Comparison of ENCODE assay signal across 14 cellular contexts in genomic region chr21:34702341-34702807, GRCh38. TPM values are rescaled to one million over a fixed set of nuclear protein-coding genes. Genes with fewer than 3 reads are reported as not detected.
DNase-seq lines count a peak whose midpoint lies in the region; ATAC-seq and TF ChIP-seq lines count a peak whose summit lies in the region.
"Had no signal": no experiment of that assay in that cellular context is flagged by ENCODE, and none has a peak within 500 bp of the region (broad histone marks: within the 10 kb centered on the region; RNA-seq: fewer than 3 reads in every experiment).

No MANE protein-coding gene starts in this region.

- no peak overlapping the region for H3K23ac ChIP-seq in mesenchymal stem cell (ENCODE audit: low read length in 2 of 2)

- H3K4me3 ChIP-seq in cardiac fibroblast (replicated peaks in 1 of 2; ENCODE audit: low read depth in 2 of 2, low read length in 2 of 2) (no peak overlapping the region), mesenchymal stem cell (ENCODE audit: insufficient read depth in 1 of 2, low read depth in 1 of 2, low read length in 2 of 2) (peak overlapping the region in 1 of 2 experiments; percentile 59), uterus (no peak overlapping the region), Peyer's patch (no peak overlapping the region)
- H3K4me3 ChIP-seq: hepatocyte had no signal

- H3K9ac ChIP-seq in mesenchymal stem cell (ENCODE audit: low read length), result peak overlapping the region; percentile 85

- ATAC-seq in Right ventricle myocardium inferior (peak; percentile 20), left ventricle myocardium superior (no peak)
- ATAC-seq: activated CD8-positive, alpha-beta T cell treated with anti-CD3 and anti-CD28 coated beads for 36 hours had no signal

- DNase-seq in Right ventricle myocardium inferior (ENCODE audit: missing footprints), result no peak
- DNase-seq in left ventricle myocardium superior, result no peak
- DNase-seq in cardiac fibroblast (ENCODE audit: low read depth in 2 of 2), result peak; percentile 75 to 77
- DNase-seq in mesenchymal stem cell, result peak; percentile 16
- DNase-seq in uterus, result peak; percentile 23 to 67
- no peak for DNase-seq in SIG-M5 treated with dmso at 0.1 percent for 504 hours (lab: John Stamatoyannopoulos, UW; ENCODE audit: unreplicated experiment)
- DNase-seq in Peyer's patch, result no peak
- DNase-seq in posterior cingulate gyrus, result no peak
- DNase-seq: activated CD8-positive, alpha-beta T cell treated with anti-CD3 and anti-CD28 coated beads for 36 hours; DMS53; NCI-H1105; NK-92 treated with Interleukin-12 subunit alpha and Interleukin-12 subunit beta, amount 100 ng/mL, for 24 hours had no signal

- H3K36me3 ChIP-seq in mesenchymal stem cell (ENCODE audit: control insufficient read depth in 1 of 2, insufficient read depth in 2 of 2, low read depth in 1 of 2, low read length in 2 of 2) (no peaks in the 10 kb centered on the region), uterus (no peaks in the 10 kb centered on the region), Peyer's patch (no peaks in the 10 kb centered on the region)

- no peak overlapping the region for H4K91ac ChIP-seq in mesenchymal stem cell (ENCODE audit: low read length)

- no peak overlapping the region for H2BK120ac ChIP-seq in mesenchymal stem cell (ENCODE audit: low read depth, low read length)

- no peaks in the 10 kb centered on the region for H3K79me1 ChIP-seq in mesenchymal stem cell (replicated peaks; ENCODE audit: low read length, poor library complexity, severe bottlenecking)

- 86% methylated on average over 15 of the region's 16 CpGs for WGBS in mesenchymal stem cell

- no peak overlapping the region for H4K8ac ChIP-seq in mesenchymal stem cell (ENCODE audit: low read length)

- no peak overlapping the region for H2BK5ac ChIP-seq in mesenchymal stem cell (ENCODE audit: low read depth, low read length, poor library complexity, severe bottlenecking)

- H3K4me1 ChIP-seq in mesenchymal stem cell (ENCODE audit: control insufficient read depth, insufficient read depth, low read depth, low read length) (peaks cover 2% of the 10 kb centered on the region), uterus (no peaks in the 10 kb centered on the region), Peyer's patch (no peaks in the 10 kb centered on the region)

- no peak overlapping the region for H3K14ac ChIP-seq in mesenchymal stem cell (ENCODE audit: low read length in 2 of 2)

- no peaks in the 10 kb centered on the region for H3K9me3 ChIP-seq in mesenchymal stem cell (ENCODE audit: control insufficient read depth, low read length)
- no peaks in the 10 kb centered on the region for H3K9me3 ChIP-seq in uterus
- H3K9me3 ChIP-seq in Peyer's patch, result no peaks in the 10 kb centered on the region

- H3K27me3 ChIP-seq in mesenchymal stem cell (ENCODE audit: control insufficient read depth in 1 of 2, insufficient read depth in 1 of 2, low read length in 2 of 2), result peaks cover 0 to 44% of the 10 kb centered on the region in 2 experiments
- no peaks in the 10 kb centered on the region for H3K27me3 ChIP-seq in uterus
- no peaks in the 10 kb centered on the region for H3K27me3 ChIP-seq in Peyer's patch
- H3K27me3 ChIP-seq: hepatocyte had no signal

- intact Hi-C loops in Right ventricle myocardium inferior (cut with DNase I), result no loop called here
- intact Hi-C loops in left ventricle myocardium superior (cut with micrococcal nuclease), result no loop called here
- intact Hi-C loops in uterus (cut with DNase I; ENCODE audit: low total_unique reads), result no loop called here
- intact Hi-C loops in posterior cingulate gyrus (cut with DNase I), result no loop called here

- no peak overlapping the region for H3K4ac ChIP-seq in mesenchymal stem cell (ENCODE audit: low read depth in 1 of 2, low read length in 2 of 2)

- no peak overlapping the region for H3K18ac ChIP-seq in mesenchymal stem cell (ENCODE audit: low read depth in 1 of 2, low read length in 2 of 2)

- H2AK5ac ChIP-seq in mesenchymal stem cell (ENCODE audit: low read length, severe bottlenecking), result no peak overlapping the region

- H3K4me2 ChIP-seq in mesenchymal stem cell (ENCODE audit: low read length, poor library complexity, severe bottlenecking), result no peak overlapping the region
- H3K4me2 ChIP-seq: hepatocyte had no signal

- H2BK15ac ChIP-seq in mesenchymal stem cell (ENCODE audit: low read depth, poor library complexity, severe bottlenecking), result no peak overlapping the region

- no peak overlapping the region for H2AFZ ChIP-seq in mesenchymal stem cell (ENCODE audit: low read depth, low read length)
- H2AFZ ChIP-seq: hepatocyte had no signal

- TF ChIP-seq CTCF in cardiac fibroblast (IDR thresholded peaks at IDR 0.05; ENCODE audit: low read depth, low read length), result no peak
- no peak for TF ChIP-seq CTCF in uterus (IDR thresholded peaks at IDR 0.05)
- TF ChIP-seq CTCF in Peyer's patch (IDR thresholded peaks at IDR 0.05), result no peak

- no peak overlapping the region for H2BK12ac ChIP-seq in mesenchymal stem cell (ENCODE audit: low read length in 2 of 2)

- H3K27ac ChIP-seq in mesenchymal stem cell (ENCODE audit: low read length, poor library complexity, severe bottlenecking) (no peak overlapping the region), uterus (peak overlapping the region in 1 of 2 donors; percentile 28), Peyer's patch (no peak overlapping the region)
- H3K27ac ChIP-seq: 22Rv1, hepatocyte had no signal

- TF ChIP-seq POLR2A in uterus (IDR thresholded peaks at IDR 0.05), result no peak
- no peak for TF ChIP-seq POLR2A in Peyer's patch (IDR thresholded peaks at IDR 0.05)

RNA-seq across cellular contexts. Expression of gene CLIC6, which starts 33.6 kb away (rescaled TPM):
- total RNA-seq in Right ventricle myocardium inferior, result 6.8 TPM
- 11.2 TPM for total RNA-seq in left ventricle myocardium superior
- not detected for polyA plus RNA-seq in mesenchymal stem cell (2013, experiment 1 of 2)
- not detected for polyA plus RNA-seq in mesenchymal stem cell (2013, experiment 2 of 2)
- under 1 TPM; under 0.01 to 0.69 (median 0.38) TPM for total RNA-seq in uterus
- total RNA-seq in Peyer's patch, result 1 to 10 TPM in 2 of 4 donors, under 1 TPM in 2; 0.66 to 3.5 (median 2.0) TPM

Comparison
In these comparisons a context has a peak if more than half of its experiments do, and no peak if none do; other contexts are left out.
1. DNase-seq: peak in cardiac fibroblast (2 of 2), mesenchymal stem cell (single experiment) and uterus (2 of 2); none in Right ventricle myocardium inferior (single experiment), left ventricle myocardium superior (single experiment), SIG-M5 treated with dmso at 0.1 percent for 504 hours (single experiment), Peyer's patch (0 of 3) and posterior cingulate gyrus (0 of 10).